In genomic region chr10:88497878-88498277, GRCh38 we compare ENCODE assay signal across 14 cellular contexts.
DNase-seq lines count a peak whose midpoint lies in the region; FAIRE-seq lines count a peak whose summit lies in the region.
"Had no signal": no experiment of that assay in that cellular context is flagged by ENCODE, and none has a peak within 500 bp of the region (broad histone marks: within the 10 kb centered on the region; RNA-seq: fewer than 3 reads in every experiment).

No MANE protein-coding gene starts in this region.

- peak; percentile 76 for FAIRE-seq in islet of Langerhans (lab: Jason Lieb, UNC)
- FAIRE-seq: A549, D721Med, GM12892 had no signal

- intact Hi-C loops in head of caudate nucleus (cut with DNase I) = no loop called here

- peak; percentile 5 for DNase-seq in HCEC 1CT
- DNase-seq in fibroblast of gingiva (ENCODE audit: low read depth) = peak; percentile 39
- DNase-seq in NK-92 treated with Interleukin-12 subunit alpha and Interleukin-12 subunit beta, amount 100 ng/mL, for 24 hours (lab: John Stamatoyannopoulos, UW) = no peak
- DNase-seq in head of caudate nucleus = no peak
- no peak for DNase-seq in NCI-H1417 treated with DMSO at 0.1 percent for 48 hours (lab: John Stamatoyannopoulos, UW)
- DNase-seq: CD8-positive, alpha-beta T cell; COR-L47; DMS153; DND-41; GDM1 had no signal

Comparison
In these comparisons a context has a peak if more than half of its experiments do, and no peak if none do; other contexts are left out.
1. DNase-seq: peak in HCEC 1CT (single experiment) and fibroblast of gingiva (single experiment); none in NK-92 treated with Interleukin-12 subunit alpha and Interleukin-12 subunit beta, amount 100 ng/mL, for 24 hours (single experiment), head of caudate nucleus (0 of 42) and NCI-H1417 treated with DMSO at 0.1 percent for 48 hours (single experiment).